ENCODE assay signal across 8 cellular contexts in the genomic region with DNA sequence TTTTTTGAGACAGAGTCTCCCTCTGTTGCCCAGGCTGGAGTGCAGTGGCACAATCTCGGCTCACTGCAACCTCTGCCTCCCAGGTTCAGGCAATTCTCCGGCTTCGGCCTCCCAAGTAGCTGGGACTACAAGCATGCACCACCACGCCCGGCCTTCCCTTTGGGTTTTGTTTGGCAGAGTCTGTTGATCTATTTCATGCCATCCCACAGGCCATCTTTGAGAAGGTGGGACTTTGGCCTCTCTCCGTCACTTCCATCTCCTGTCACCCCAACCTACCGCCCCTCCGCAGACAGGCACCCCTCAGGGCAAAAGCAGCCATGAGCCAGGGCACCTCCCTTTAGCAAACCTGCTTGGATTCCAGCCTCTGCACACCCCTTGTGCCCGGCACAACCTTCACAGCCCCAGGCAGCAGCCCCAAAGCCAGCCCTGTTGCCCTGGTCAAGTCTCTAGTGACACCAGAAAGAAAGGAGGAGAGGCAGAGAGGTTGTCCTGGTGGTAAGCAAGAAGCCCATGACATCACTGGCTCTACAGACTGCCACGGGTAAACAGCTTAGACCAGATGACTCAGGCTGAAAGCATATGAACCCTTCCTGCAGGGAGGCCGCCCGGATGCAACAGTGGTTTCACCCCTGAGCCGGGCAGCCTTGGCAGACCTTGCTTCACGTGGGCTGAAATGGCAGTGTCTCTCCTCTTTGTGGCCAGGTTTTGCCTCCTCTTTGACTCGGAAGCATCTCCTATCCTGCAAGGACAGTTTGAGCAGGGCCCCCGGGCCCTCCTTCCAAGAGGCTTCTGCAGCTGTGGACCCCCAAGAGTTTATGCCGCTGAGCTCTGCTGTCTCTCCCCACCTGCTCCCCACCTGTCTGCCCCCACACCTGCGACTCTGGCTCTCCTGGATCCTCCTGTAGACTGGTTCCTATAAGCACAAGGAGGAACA. TPM values are rescaled to one million over a fixed set of nuclear protein-coding genes. Genes with fewer than 3 reads are reported as not detected.
DNase-seq lines count a peak whose midpoint lies in the region; ATAC-seq and TF ChIP-seq lines count a peak whose summit lies in the region.

No MANE protein-coding gene starts in this region.

- H3K27me3 Mint-ChIP-seq in activated CD4-positive, alpha-beta T cell treated with anti-CD3 and anti-CD28 coated beads, Interleukin-2, amount 10 ng/mL, durations not matched to agents 24 days and 14 days = peaks cover 7% of the 10 kb centered on the region
- H3K27me3 Mint-ChIP-seq in naive thymus-derived CD4-positive, alpha-beta T cell = peaks cover 0 to 7% (median 3%) of the 10 kb centered on the region in 5 donors

- H3K4me1 ChIP-seq in effector memory CD4-positive, alpha-beta T cell (ENCODE audit: control insufficient read depth, insufficient read depth, low read length, poor library complexity, severe bottlenecking) = peaks cover 9% of the 10 kb centered on the region
- peaks cover 0 to 4% of the 10 kb centered on the region in 2 donors for H3K4me1 ChIP-seq in naive thymus-derived CD4-positive, alpha-beta T cell (ENCODE audit: control insufficient read depth in 2 of 2, insufficient read depth in 2 of 2, low read length in 2 of 2)
- peaks cover 15 to 19% (median 17%) of the 10 kb centered on the region in 4 donors for H3K4me1 ChIP-seq in upper lobe of left lung

- no peaks in the 10 kb centered on the region for H3K9me3 ChIP-seq in MG63
- no peaks in the 10 kb centered on the region for H3K9me3 ChIP-seq in effector memory CD4-positive, alpha-beta T cell (ENCODE audit: control insufficient read depth, low read length)
- H3K9me3 ChIP-seq in naive thymus-derived CD4-positive, alpha-beta T cell (ENCODE audit: control insufficient read depth in 2 of 3, low read length in 3 of 3) = no peaks in the 10 kb centered on the region
- H3K9me3 ChIP-seq in upper lobe of left lung = no peaks in the 10 kb centered on the region

- intact Hi-C loops in activated CD4-positive, alpha-beta T cell treated with anti-CD3 and anti-CD28 coated beads, Interleukin-2, amount 10 ng/mL, durations not matched to agents 24 days and 14 days (cut with micrococcal nuclease) = no loop called here
- intact Hi-C loops in naive thymus-derived CD4-positive, alpha-beta T cell (cut with micrococcal nuclease) = no loop called here

- H3K4me3 ChIP-seq in MG63 (peak overlapping the region; percentile 27), upper lobe of left lung (peak overlapping the region in 1 of 4 donors; percentile 37)
- H3K4me3 ChIP-seq in effector memory CD4-positive, alpha-beta T cell (ENCODE audit: insufficient read depth, low read depth, low read length, poor library complexity, severe bottlenecking) = no peak overlapping the region
- no peak overlapping the region for H3K4me3 ChIP-seq in naive thymus-derived CD4-positive, alpha-beta T cell (ENCODE audit: low read length)

- no peaks in the 10 kb centered on the region for H3K9me3 Mint-ChIP-seq in activated CD4-positive, alpha-beta T cell treated with anti-CD3 and anti-CD28 coated beads, Interleukin-2, amount 10 ng/mL, durations not matched to agents 24 days and 14 days
- no peaks in the 10 kb centered on the region for H3K9me3 Mint-ChIP-seq in naive thymus-derived CD4-positive, alpha-beta T cell

- POLR2A ChIA-PET in naive thymus-derived CD4-positive, alpha-beta T cell (lab: Charles Lee) = no interaction called here

- H3K4me3 Mint-ChIP-seq in activated CD4-positive, alpha-beta T cell treated with anti-CD3 and anti-CD28 coated beads, Interleukin-2, amount 10 ng/mL, durations not matched to agents 24 days and 14 days = peak overlapping the region; percentile 22
- no peak overlapping the region for H3K4me3 Mint-ChIP-seq in naive thymus-derived CD4-positive, alpha-beta T cell

- no peaks in the 10 kb centered on the region for H3K36me3 ChIP-seq in MG63
- H3K36me3 ChIP-seq in effector memory CD4-positive, alpha-beta T cell (ENCODE audit: control insufficient read depth, insufficient read depth, low read length) = no peaks in the 10 kb centered on the region
- H3K36me3 ChIP-seq in naive thymus-derived CD4-positive, alpha-beta T cell (ENCODE audit: control insufficient read depth in 2 of 3, insufficient read depth in 3 of 3, low read length in 3 of 3) = no peaks in the 10 kb centered on the region
- H3K36me3 ChIP-seq in upper lobe of left lung = no peaks in the 10 kb centered on the region

- H3K27me3 ChIP-seq in MG63 (no peaks in the 10 kb centered on the region), upper lobe of left lung (no peaks in the 10 kb centered on the region)
- H3K27me3 ChIP-seq in effector memory CD4-positive, alpha-beta T cell (replicated peaks; ENCODE audit: control insufficient read depth, insufficient read depth, low read length, poor library complexity, severe bottlenecking) = no peaks in the 10 kb centered on the region
- H3K27me3 ChIP-seq in naive thymus-derived CD4-positive, alpha-beta T cell (ENCODE audit: control insufficient read depth in 2 of 2, insufficient read depth in 2 of 2, low read length in 2 of 2) = no peaks in the 10 kb centered on the region

- DNase-seq in GM04503 (ENCODE audit: low read depth) = peak; percentile 88
- DNase-seq in MG63 = peak; percentile 98
- DNase-seq in activated CD4-positive, alpha-beta T cell treated with anti-CD3 and anti-CD28 coated beads, Interleukin-2, amount 10 ng/mL, durations not matched to agents 24 days and 14 days = peak; percentile 80
- DNase-seq in effector memory CD4-positive, alpha-beta T cell = peak; percentile 18 to 22 (median 20)
- DNase-seq in naive thymus-derived CD4-positive, alpha-beta T cell = no peak
- DNase-seq in upper lobe of left lung = peak in 1 of 2 donors; percentile 49
- DNase-seq in NCI-H1694 (lab: John Stamatoyannopoulos, UW) = no peak
- no peak for DNase-seq in NCI-H524 treated with DMSO at 0.1 percent for 48 hours (lab: John Stamatoyannopoulos, UW)

- no peak overlapping the region for H3K27ac ChIP-seq in effector memory CD4-positive, alpha-beta T cell (ENCODE audit: insufficient read depth, low read length, poor library complexity, severe bottlenecking)
- H3K27ac ChIP-seq in naive thymus-derived CD4-positive, alpha-beta T cell (ENCODE audit: low read depth, low read length) = no peak overlapping the region
- H3K27ac ChIP-seq in upper lobe of left lung = peak overlapping the region; percentile 59 to 74 (median 73)

- CTCF ChIA-PET in naive thymus-derived CD4-positive, alpha-beta T cell (lab: Charles Lee) = interaction anchor here (0.6 kb wide), 1 partner anchor 1269 kb away, joined by 3 read pairs; no protein-coding TSS in a partner anchor

- TF ChIP-seq POLR2A in upper lobe of left lung (IDR thresholded peaks at IDR 0.05) = no peak

- WGBS in upper lobe of left lung, 2 donors = 79 to 83% methylated on average over 14 to 18 of the region's 18 CpGs

- peak overlapping the region; percentile 64 for H3K27ac Mint-ChIP-seq in activated CD4-positive, alpha-beta T cell treated with anti-CD3 and anti-CD28 coated beads, Interleukin-2, amount 10 ng/mL, durations not matched to agents 24 days and 14 days
- H3K27ac Mint-ChIP-seq in naive thymus-derived CD4-positive, alpha-beta T cell = peak overlapping the region in 3 of 9 donors; percentile 53 to 75 (median 54)

- no peak for TF ChIP-seq CTCF in upper lobe of left lung (IDR thresholded peaks at IDR 0.05)

- ATAC-seq in naive thymus-derived CD4-positive, alpha-beta T cell = peak; percentile 85
- peak in 1 of 2 donors; percentile 74 for ATAC-seq in upper lobe of left lung (ENCODE audit: low FRiP score in 2 of 2)

- no peak for TF ChIP-seq EP300 in upper lobe of left lung (IDR thresholded peaks at IDR 0.05)

- no peaks in the 10 kb centered on the region for H3K36me3 Mint-ChIP-seq in activated CD4-positive, alpha-beta T cell treated with anti-CD3 and anti-CD28 coated beads, Interleukin-2, amount 10 ng/mL, durations not matched to agents 24 days and 14 days (ENCODE audit: low read depth)
- no peaks in the 10 kb centered on the region for H3K36me3 Mint-ChIP-seq in naive thymus-derived CD4-positive, alpha-beta T cell

- H3K4me1 Mint-ChIP-seq in activated CD4-positive, alpha-beta T cell treated with anti-CD3 and anti-CD28 coated beads, Interleukin-2, amount 10 ng/mL, durations not matched to agents 24 days and 14 days = peaks cover 7% of the 10 kb centered on the region
- H3K4me1 Mint-ChIP-seq in naive thymus-derived CD4-positive, alpha-beta T cell = peaks cover 0 to 5% (median 0%) of the 10 kb centered on the region in 7 donors

RNA-seq across cellular contexts. Expression of a gene that starts 8.1 kb away (rescaled TPM):
- 127 and 145 TPM in 2 replicates for total RNA-seq in MG63 (2014; rRNA removed; shearing (Covaris generic); ENCODE audit: low replicate concordance)
- 0.54 and 0.64 TPM in 2 replicates for total RNA-seq in activated CD4-positive, alpha-beta T cell treated with anti-CD3 and anti-CD28 coated beads, Interleukin-2, amount 10 ng/mL, durations not matched to agents 24 days and 14 days
- 10 to 100 TPM in 1 of 5 experiments, 1 to 10 TPM in 4; 1.2 to 46.1 (median 5.8) TPM for total RNA-seq in naive thymus-derived CD4-positive, alpha-beta T cell
- under 1 TPM; 0.23 to 0.31 TPM for polyA plus RNA-seq in naive thymus-derived CD4-positive, alpha-beta T cell
- 100 to 1,000 TPM in 4 of 6 donors, 10 to 100 TPM in 2; 60.8 to 313 (median 145) TPM for total RNA-seq in upper lobe of left lung

RNA-seq across cellular contexts. Expression of a gene that starts 30.3 kb away (rescaled TPM):
- total RNA-seq in MG63 (2014; rRNA removed; shearing (Covaris generic); ENCODE audit: low replicate concordance) = 0.67 TPM in 1 of 2 replicates, not detected in the other
- total RNA-seq in activated CD4-positive, alpha-beta T cell treated with anti-CD3 and anti-CD28 coated beads, Interleukin-2, amount 10 ng/mL, durations not matched to agents 24 days and 14 days = 0.56 TPM in 1 of 2 replicates, not detected in the other
- total RNA-seq in naive thymus-derived CD4-positive, alpha-beta T cell = 10 to 100 TPM in 1 of 5 experiments, 1 to 10 TPM in 1, under 1 TPM in 2, not detected in 1; 0.19 to 14.1 (median 1.8) TPM
- not detected for polyA plus RNA-seq in naive thymus-derived CD4-positive, alpha-beta T cell
- total RNA-seq in upper lobe of left lung = 10 to 100 TPM in 2 of 6 donors, 1 to 10 TPM in 4; 2.6 to 61.8 (median 4.2) TPM

RNA-seq across cellular contexts. Expression of a gene that starts 46.4 kb away (rescaled TPM):
- total RNA-seq in MG63 (2014; rRNA removed; shearing (Covaris generic); ENCODE audit: low replicate concordance) = 204 and 434 TPM in 2 replicates
- total RNA-seq in activated CD4-positive, alpha-beta T cell treated with anti-CD3 and anti-CD28 coated beads, Interleukin-2, amount 10 ng/mL, durations not matched to agents 24 days and 14 days = 73.3 and 74.2 TPM in 2 replicates
- total RNA-seq in naive thymus-derived CD4-positive, alpha-beta T cell = 100 to 1,000 TPM in 1 of 5 experiments, 10 to 100 TPM in 4; 44.7 to 267 (median 53.9) TPM
- polyA plus RNA-seq in naive thymus-derived CD4-positive, alpha-beta T cell = 100 to 1,000 TPM; 116 to 122 TPM
- total RNA-seq in upper lobe of left lung = 1,000 to 10,000 TPM in 1 of 6 donors, 100 to 1,000 TPM in 5; 257 to 1,111 (median 533) TPM

Comparison
In these comparisons a context has a peak if more than half of its experiments do, and no peak if none do; other contexts are left out.
1. DNase-seq: peak in GM04503 (single experiment), MG63 (single experiment), activated CD4-positive, alpha-beta T cell treated with anti-CD3 and anti-CD28 coated beads, Interleukin-2, amount 10 ng/mL, durations not matched to agents 24 days and 14 days (single experiment) and effector memory CD4-positive, alpha-beta T cell (3 of 3); none in naive thymus-derived CD4-positive, alpha-beta T cell (0 of 9), NCI-H1694 (single experiment) and NCI-H524 treated with DMSO at 0.1 percent for 48 hours (single experiment).
2. H3K27ac ChIP-seq: peak in upper lobe of left lung (4 of 4); none in effector memory CD4-positive, alpha-beta T cell (single experiment) and naive thymus-derived CD4-positive, alpha-beta T cell (single experiment).